ENCODE assay signal across 8 cellular contexts in genomic region chr7:6706666-6707407, GRCh38. TPM values are rescaled to one million over a fixed set of nuclear protein-coding genes. Genes with fewer than 3 reads are reported as not detected.
A peak's percentile ranks its signal among the peaks of the same experiment; 100 is the strongest.
DNase-seq lines count a peak whose midpoint lies in the region; ATAC-seq and TF ChIP-seq lines count a peak whose summit lies in the region.

Gene ZNF12, minus strand, starts transcription at chr7:6706947. Its CDS starts 1,774 bp downstream, at chr7:6705173.

- ATAC-seq in GM18909 (IDR thresholded peaks at IDR 0.05; ENCODE audit: poor library complexity, unreplicated experiment) (peak; percentile 92), HG03159 (IDR thresholded peaks at IDR 0.05; ENCODE audit: unreplicated experiment) (peak; percentile 89)

- intact Hi-C loops in breast epithelium (cut with DNase I; ENCODE audit: low total_unique reads): no loop called here

- H3K27me3 ChIP-seq in WERI-Rb-1 (ENCODE audit: insufficient read depth, low read depth, severe bottlenecking) (no peaks in the 10 kb centered on the region), breast epithelium (no peaks in the 10 kb centered on the region), iPS-20b (ENCODE audit: insufficient read depth, low read length) (no peaks in the 10 kb centered on the region)

- TF ChIP-seq CTCF in WERI-Rb-1 (IDR thresholded peaks at IDR 0.05; ENCODE audit: low read depth, low read length) (no peak), breast epithelium (IDR thresholded peaks at IDR 0.05) (no peak)

- peaks cover 4 to 5% of the 10 kb centered on the region in 2 donors for H3K4me1 ChIP-seq in breast epithelium
- H3K4me1 ChIP-seq in iPS-20b (ENCODE audit: insufficient read depth, low read length): 0 out of 2 replicates have a peak, but pooled peaks cover 3% of the 10 kb centered on the region

- peak within 1 kb of the TSS; percentile 81 for H3K9ac ChIP-seq in iPS-20b (ENCODE audit: low read depth, low read length)

- H3K4me3 ChIP-seq in WERI-Rb-1 (ENCODE audit: low read depth, low read length) (peak within 1 kb of the TSS; percentile 70), breast epithelium (peak within 1 kb of the TSS; percentile 80 to 99 (median 97)), iPS-20b (ENCODE audit: low read length) (peak within 1 kb of the TSS; percentile 81), skin epidermis (peak within 1 kb of the TSS; percentile 59 to 100 (median 91))

- H3K27ac ChIP-seq in WERI-Rb-1 (peak within 1 kb of the TSS; percentile 66), breast epithelium (peak within 1 kb of the TSS; percentile 92 to 94), iPS-20b (ENCODE audit: low read length) (no peak within 1 kb of the TSS), skin epidermis (peak within 1 kb of the TSS; percentile 69 to 98 (median 92))

- peaks cover 21% of the 10 kb centered on the region for H3K36me3 ChIP-seq in WERI-Rb-1
- peaks cover under 1% of the 10 kb centered on the region for H3K36me3 ChIP-seq in breast epithelium
- peaks cover 27% of the 10 kb centered on the region for H3K36me3 ChIP-seq in iPS-20b (ENCODE audit: insufficient read depth, low read depth, low read length)

- DNase-seq in AG08395 (ENCODE audit: low spot score) (peak; percentile 99), NCI-H2227 (lab: John Stamatoyannopoulos, UW; ENCODE audit: unreplicated experiment) (peak; percentile 92), WERI-Rb-1 (peak; percentile 98), breast epithelium (ENCODE audit: low spot score in 2 of 2) (peak; percentile 94 to 96)

- peaks cover 6% of the 10 kb centered on the region for H3K9me3 ChIP-seq in WERI-Rb-1 (ENCODE audit: severe bottlenecking)
- H3K9me3 ChIP-seq in breast epithelium: peaks cover under 1 to 6% of the 10 kb centered on the region in 2 donors
- peaks cover 13% of the 10 kb centered on the region for H3K9me3 ChIP-seq in iPS-20b (ENCODE audit: insufficient read depth, low read depth, low read length)

- peak; percentile 69 for TF ChIP-seq POLR2A in breast epithelium (IDR thresholded peaks at IDR 0.05)

RNA-seq across cellular contexts. Expression of gene ZNF12, which starts in this region (rescaled TPM):
- total RNA-seq in breast epithelium: 10 to 100 TPM; 20.6 to 43.0 (median 25.2) TPM
